In the genomic region with DNA sequence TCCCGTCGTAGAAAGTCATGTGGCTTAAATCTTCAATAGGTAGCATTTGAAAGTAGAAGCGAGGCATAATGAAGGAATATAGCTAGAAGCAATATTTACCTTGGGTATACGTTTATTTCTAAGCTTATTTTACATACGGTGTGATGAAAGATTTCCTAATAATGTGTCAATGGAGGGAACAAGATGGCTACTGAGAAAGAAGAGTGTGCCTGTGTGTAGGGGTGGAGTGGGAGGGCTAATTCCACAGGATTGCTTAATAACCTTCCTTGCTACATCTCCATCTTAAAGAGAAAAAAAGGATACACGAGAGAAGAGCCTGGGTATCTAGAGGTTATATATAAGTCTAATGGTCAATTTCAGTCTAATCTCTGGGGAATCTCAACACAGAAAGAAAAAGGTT, we compare ENCODE assay signal across 9 cellular contexts. TPM values are rescaled to one million over a fixed set of nuclear protein-coding genes. Genes with fewer than 3 reads are reported as not detected.
DNase-seq lines count a peak whose midpoint lies in the region; ATAC-seq, FAIRE-seq and TF ChIP-seq lines count a peak whose summit lies in the region.
"Had no signal": no experiment of that assay in that cellular context is flagged by ENCODE, and none has a peak within 500 bp of the region (broad histone marks: within the 10 kb centered on the region; RNA-seq: fewer than 3 reads in every experiment).

No MANE protein-coding gene starts in this region.

- H3K9me2 ChIP-seq in PC-9 (ENCODE audit: insufficient read depth): 0 out of 2 replicates have a peak, but pooled peaks cover 3% of the 10 kb centered on the region

- peak overlapping the region; percentile 98 for H3K27ac ChIP-seq in PC-9
- peak overlapping the region; percentile 94 for H3K27ac ChIP-seq in epithelial cell of prostate
- peak overlapping the region; percentile 98 to 99 for H3K27ac ChIP-seq in prostate gland
- no peak overlapping the region for H3K27ac ChIP-seq in small intestine (ENCODE audit: low read depth in 1 of 2, low read length in 1 of 2)

- H3K79me2 ChIP-seq in PC-9 (ENCODE audit: low read depth): peaks cover 65% of the 10 kb centered on the region

- POLR2A ChIA-PET in PC-9 (lab: Charles Lee; ENCODE audit: unreplicated experiment): interaction anchor here (0.6 kb wide), 1 partner anchor 1650 kb away, joined by 6 read pairs; no protein-coding TSS in a partner anchor

- H3K36me3 ChIP-seq in PC-9 (ENCODE audit: low read depth) (no peaks in the 10 kb centered on the region), prostate gland (no peaks in the 10 kb centered on the region), small intestine (ENCODE audit: control insufficient read depth in 2 of 2, insufficient read depth in 2 of 2, low read length in 2 of 2) (no peaks in the 10 kb centered on the region)

- no peak for ATAC-seq in GM21619 (IDR thresholded peaks at IDR 0.05; ENCODE audit: unreplicated experiment)

- H3K4me3 ChIP-seq in PC-9 (peak overlapping the region; percentile 92; the same call in 1 of the 2 replicates), prostate gland (peak overlapping the region in 1 of 2 donors; percentile 69), small intestine (ENCODE audit: low read depth in 1 of 2, low read length in 2 of 2) (no peak overlapping the region)

- no peak for TF ChIP-seq CTCF in PC-9 (conservative IDR thresholded peaks at IDR 0.05)
- TF ChIP-seq CTCF in prostate gland (IDR thresholded peaks at IDR 0.05): no peak

- intact Hi-C loops in PC-9 (cut with micrococcal nuclease; ENCODE audit: unreplicated experiment) (loop anchor here (2.0 kb wide), 1 partner anchor 75 kb away; no protein-coding TSS in a partner anchor), prostate gland (cut with DNase I) (no loop called here)

- peaks cover 23% of the 10 kb centered on the region for H3F3A ChIP-seq in PC-9 (ENCODE audit: insufficient read depth, low read depth)

- no peaks in the 10 kb centered on the region for H3K9me3 ChIP-seq in PC-9 (ENCODE audit: insufficient read depth, low read depth)
- no peaks in the 10 kb centered on the region for H3K9me3 ChIP-seq in prostate gland
- no peaks in the 10 kb centered on the region for H3K9me3 ChIP-seq in small intestine (ENCODE audit: control insufficient read depth, low read depth)

- CTCF ChIA-PET in PC-9 (lab: Charles Lee): no interaction called here

- peaks cover 2% of the 10 kb centered on the region; the same call in 1 of the 2 replicates for H4K20me1 ChIP-seq in PC-9 (ENCODE audit: insufficient read depth)

- TF ChIP-seq POLR2A in prostate gland (IDR thresholded peaks at IDR 0.05): no peak

- no peaks in the 10 kb centered on the region for H3K27me3 ChIP-seq in PC-9 (ENCODE audit: insufficient read depth, low read depth)
- H3K27me3 ChIP-seq in prostate gland (replicated peaks; ENCODE audit: insufficient read depth): no peaks in the 10 kb centered on the region
- H3K27me3 ChIP-seq in small intestine (ENCODE audit: control insufficient read depth in 2 of 2, insufficient read depth in 2 of 2, low read length in 2 of 2): no peaks in the 10 kb centered on the region

- no TSS peak for BruUV-seq in PC-9 (replicated peaks; lab: Mats Ljungman, UMichigan)

- H3K4me2 ChIP-seq in PC-9: peak overlapping the region; percentile 84

- FAIRE-seq in small intestine (lab: Jason Lieb, UNC): no peak

- peak; percentile 39 for DNase-seq in ELR (ENCODE audit: low read depth)
- no peak for DNase-seq in PC-9
- no peak for DNase-seq in epithelial cell of prostate (ENCODE audit: low read depth, low spot score)
- no peak for DNase-seq in prostate gland (ENCODE audit: low spot score)
- no peak for DNase-seq in dedifferentiated amniotic fluid mesenchymal stem cell (ENCODE audit: extremely low spot score)
- no peak for DNase-seq in small intestine
- DNase-seq in effector CD8-positive, alpha-beta T cell (lab: John Stamatoyannopoulos, UW): no peak
- DNase-seq: NCI-H446 had no signal

- H3K4me1 ChIP-seq in PC-9 (replicated peaks; ENCODE audit: insufficient read depth) (peaks cover 33% of the 10 kb centered on the region), prostate gland (replicated peaks) (no peaks in the 10 kb centered on the region), small intestine (ENCODE audit: control insufficient read depth in 2 of 2, insufficient read depth in 1 of 2, low read depth in 1 of 2, low read length in 1 of 2) (peaks cover 0 to 3% of the 10 kb centered on the region in 2 donors)

- WGBS in prostate gland: 63% methylated on average over 6 of the region's 6 CpGs
- 77 to 78% (median 78%) methylated on average over 6 of the region's 6 CpGs for WGBS in small intestine, 3 donors

- no peak overlapping the region for H2AFZ ChIP-seq in PC-9

RNA-seq across cellular contexts. Expression of gene SPART, which starts 2.0 kb away (rescaled TPM):
- total RNA-seq in PC-9 (2021): 36.2 and 51.4 TPM in 2 replicates
- total RNA-seq in prostate gland: 10 to 100 TPM; 41.9 to 52.8 TPM
- 10 to 100 TPM in 2 of 3 donors, 1 to 10 TPM in 1; 3.4 to 13.7 (median 11.1) TPM for polyA plus RNA-seq in small intestine

RNA-seq across cellular contexts. Expression of gene CCDC169, which starts 46.6 kb away (rescaled TPM):
- total RNA-seq in PC-9 (2021) (6.5 and 6.9 TPM in 2 replicates), prostate gland (1 to 10 TPM; 4.1 to 4.3 TPM)
- under 1 TPM in 1 of 3 donors, not detected in 2; 0.37 TPM for polyA plus RNA-seq in small intestine

Comparison
In these comparisons a context has a peak if more than half of its experiments do, and no peak if none do; other contexts are left out.
1. H3K27ac ChIP-seq: peak in PC-9 (single experiment), epithelial cell of prostate (single experiment) and prostate gland (2 of 2); none in small intestine (0 of 2).